In genomic region chr13:39273953-39274352, GRCh38 we compare ENCODE assay signal across 9 cellular contexts.
DNase-seq lines count a peak whose midpoint lies in the region; ATAC-seq and TF ChIP-seq lines count a peak whose summit lies in the region.
"Had no signal": no experiment of that assay in that cellular context is flagged by ENCODE, and none has a peak within 500 bp of the region (broad histone marks: within the 10 kb centered on the region; RNA-seq: fewer than 3 reads in every experiment).

No MANE protein-coding gene starts in this region.

- H3K27me3 ChIP-seq in MG63 (no peaks in the 10 kb centered on the region), neural cell (ENCODE audit: insufficient read depth, low read depth, low read length) (no peaks in the 10 kb centered on the region)
- H3K27me3 ChIP-seq: dorsolateral prefrontal cortex had no signal

- no peaks in the 10 kb centered on the region for H3K9me3 Mint-ChIP-seq in activated T-cell treated with anti-CD3 and anti-CD28 coated beads, Interleukin-2, amount 50 U/mL, for 4 hours
- H3K9me3 Mint-ChIP-seq in glutamatergic neuron (ENCODE audit: unreplicated experiment): peaks cover 1% of the 10 kb centered on the region
- H3K9me3 Mint-ChIP-seq: stimulated activated naive CD8-positive, alpha-beta T cell treated with anti-CD3 and anti-CD28 coated beads, Interleukin-15, Interleukin-2, amounts not matched to agents 100 ng/mL and 50 ng/mL, for 24 hours had no signal

- no peaks in the 10 kb centered on the region for H4K20me1 ChIP-seq in neural cell (ENCODE audit: insufficient read depth)

- H3K36me3 Mint-ChIP-seq in activated T-cell treated with anti-CD3 and anti-CD28 coated beads, Interleukin-2, amount 50 U/mL, for 4 hours (ENCODE audit: insufficient read depth): no peaks in the 10 kb centered on the region
- H3K36me3 Mint-ChIP-seq in glutamatergic neuron (ENCODE audit: unreplicated experiment): no peaks in the 10 kb centered on the region

- H3K9me2 ChIP-seq in neural cell (ENCODE audit: insufficient read depth, low read length): no peaks in the 10 kb centered on the region

- H3K9me3 ChIP-seq in MG63 (no peaks in the 10 kb centered on the region), neural cell (ENCODE audit: low read length) (no peaks in the 10 kb centered on the region)

- H3K4me3 ChIP-seq in GM12865 (ENCODE audit: low read depth, low read length): no peak overlapping the region
- H3K4me3 ChIP-seq in MG63: no peak overlapping the region
- H3K4me3 ChIP-seq in neural cell (ENCODE audit: low read length): no peak overlapping the region
- H3K4me3 ChIP-seq: dorsolateral prefrontal cortex had no signal

- no peak overlapping the region for H2AFZ ChIP-seq in neural cell (ENCODE audit: low read depth, low read length)

- H3K4me2 ChIP-seq in neural cell (ENCODE audit: low read length): no peak overlapping the region

- H3K27me3 Mint-ChIP-seq in activated T-cell treated with anti-CD3 and anti-CD28 coated beads, Interleukin-2, amount 50 U/mL, for 4 hours (ENCODE audit: low read depth): peaks cover 2% of the 10 kb centered on the region
- H3K27me3 Mint-ChIP-seq in glutamatergic neuron (ENCODE audit: unreplicated experiment): no peaks in the 10 kb centered on the region

- DNase-seq in GM12865 (ENCODE audit: low read depth): peak; percentile 41
- DNase-seq in MG63: peak; percentile 19
- peak; percentile 72 for DNase-seq in cerebellar cortex (ENCODE audit: low spot score)
- DNase-seq in 8988T: no peak
- no peak for DNase-seq in activated T-cell treated with anti-CD3 and anti-CD28 coated beads, Interleukin-2, amount 50 U/mL, for 4 hours
- no peak for DNase-seq in glutamatergic neuron

- no peaks in the 10 kb centered on the region for H3K79me2 ChIP-seq in neural cell (replicated peaks; ENCODE audit: insufficient read depth, low read length)

- H3K27ac ChIP-seq in neural cell (ENCODE audit: low read length): no peak overlapping the region
- H3K27ac ChIP-seq: dorsolateral prefrontal cortex had no signal

- no peak overlapping the region for H3K9ac ChIP-seq in neural cell (ENCODE audit: low read length)

- peak; percentile 71 for TF ChIP-seq RAD21 in neural cell (conservative IDR thresholded peaks at IDR 0.05)

- no peaks in the 10 kb centered on the region for H3K4me1 Mint-ChIP-seq in activated T-cell treated with anti-CD3 and anti-CD28 coated beads, Interleukin-2, amount 50 U/mL, for 4 hours (ENCODE audit: low read depth)
- H3K4me1 Mint-ChIP-seq in glutamatergic neuron (ENCODE audit: low read depth, unreplicated experiment): no peaks in the 10 kb centered on the region

- H3K4me3 Mint-ChIP-seq in activated T-cell treated with anti-CD3 and anti-CD28 coated beads, Interleukin-2, amount 50 U/mL, for 4 hours: no peak overlapping the region
- no peak overlapping the region for H3K4me3 Mint-ChIP-seq in glutamatergic neuron (ENCODE audit: unreplicated experiment)
- H3K4me3 Mint-ChIP-seq: stimulated activated naive CD8-positive, alpha-beta T cell treated with anti-CD3 and anti-CD28 coated beads, Interleukin-15, Interleukin-2, amounts not matched to agents 100 ng/mL and 50 ng/mL, for 24 hours had no signal

- no peak for ATAC-seq in activated T-cell treated with anti-CD3 and anti-CD28 coated beads, Interleukin-2, amount 50 U/mL, for 4 hours

- no peak overlapping the region for H3K27ac Mint-ChIP-seq in glutamatergic neuron (ENCODE audit: unreplicated experiment)
- H3K27ac Mint-ChIP-seq: stimulated activated naive CD8-positive, alpha-beta T cell treated with anti-CD3 and anti-CD28 coated beads, Interleukin-15, Interleukin-2, amounts not matched to agents 100 ng/mL and 50 ng/mL, for 24 hours had no signal

- no peaks in the 10 kb centered on the region for H3K36me3 ChIP-seq in MG63
- no peaks in the 10 kb centered on the region for H3K36me3 ChIP-seq in neural cell (ENCODE audit: insufficient read depth, low read length)

- H3F3A ChIP-seq in neural cell (ENCODE audit: insufficient read depth, low read length, poor library complexity, severe bottlenecking): no peaks in the 10 kb centered on the region

- peak; percentile 42 for TF ChIP-seq CTCF in GM12865 (IDR thresholded peaks at IDR 0.05; ENCODE audit: insufficient read depth, low read depth, low read length, missing control alignments)
- TF ChIP-seq CTCF in neural cell (IDR thresholded peaks at IDR 0.05; ENCODE audit: poor library complexity, severe bottlenecking): peak; percentile 61
- TF ChIP-seq CTCF in glutamatergic neuron (IDR thresholded peaks at IDR 0.05; ENCODE audit: partially characterized antibody, unreplicated experiment): no peak

- no peak for TF ChIP-seq EP300 in neural cell (conservative IDR thresholded peaks at IDR 0.05; ENCODE audit: poor library complexity, severe bottlenecking)

TF ChIP-seq in neural cell, 6 proteins besides CTCF, POLR2A, EP300 and RAD21:
- TF ChIP-seq TAF1 (IDR thresholded peaks at IDR 0.05; ENCODE audit: low read depth) (no peak), SMC3 (conservative IDR thresholded peaks at IDR 0.05; ENCODE audit: poor library complexity) (peak; percentile 80), EZH2 (IDR thresholded peaks at IDR 0.05; ENCODE audit: borderline replicate concordance, insufficient read depth, low read length, poor library complexity, severe bottlenecking) (no peak), POLR2AphosphoS5 (IDR thresholded peaks at IDR 0.05) (peak; percentile 19)

Comparison
In these comparisons a context has a peak if more than half of its experiments do, and no peak if none do; other contexts are left out.
1. DNase-seq: peak in GM12865 (single experiment), MG63 (single experiment) and cerebellar cortex (single experiment); none in 8988T (single experiment), activated T-cell treated with anti-CD3 and anti-CD28 coated beads, Interleukin-2, amount 50 U/mL, for 4 hours (single experiment) and glutamatergic neuron (single experiment).